In genomic region chr22:45602824-45603301, GRCh38 we compare ENCODE assay signal across 9 cellular contexts.
DNase-seq lines count a peak whose midpoint lies in the region; TF ChIP-seq lines count a peak whose summit lies in the region.
"Had no signal": no experiment of that assay in that cellular context is flagged by ENCODE, and none has a peak within 500 bp of the region (broad histone marks: within the 10 kb centered on the region; RNA-seq: fewer than 3 reads in every experiment).

No MANE protein-coding gene starts in this region.

- H3K27me3 ChIP-seq in NT2/D1 (ENCODE audit: insufficient read depth, insufficient read length) (no peaks in the 10 kb centered on the region), fibroblast of lung (ENCODE audit: control insufficient read depth, insufficient read depth, low read length) (no peaks in the 10 kb centered on the region)
- H3K27me3 ChIP-seq: SJCRH30 had no signal

- H3K9ac ChIP-seq in NT2/D1 (ENCODE audit: insufficient read length, low read depth), result no peak overlapping the region
- no peak overlapping the region for H3K9ac ChIP-seq in fibroblast of lung (ENCODE audit: insufficient read depth, low read length)

- H3K4me1 ChIP-seq in NT2/D1 (ENCODE audit: insufficient read depth, insufficient read length) (no peaks in the 10 kb centered on the region), fibroblast of lung (ENCODE audit: control insufficient read depth, extremely low read depth, insufficient read depth, low read length) (no peaks in the 10 kb centered on the region)

- 0 out of 2 replicates have a peak, but pooled peaks have one; percentile 3 for TF ChIP-seq CTCF in 22Rv1 (IDR thresholded peaks at IDR 0.05)
- TF ChIP-seq CTCF in fibroblast of lung (conservative IDR thresholded peaks at IDR 0.05 in 1 of 2, IDR thresholded peaks at IDR 0.05 in 1 of 2; ENCODE audit: low read depth in 1 of 2, low read length in 2 of 2), result no peak

- H4K20me1 ChIP-seq in fibroblast of lung (ENCODE audit: control insufficient read depth, extremely low read depth, insufficient read depth, low read length), result no peaks in the 10 kb centered on the region

- H3K27ac ChIP-seq in 22Rv1, result no peak overlapping the region
- H3K27ac ChIP-seq in fibroblast of lung (ENCODE audit: insufficient read depth, low read length), result no peak overlapping the region
- H3K27ac ChIP-seq: SJCRH30 had no signal

- H3K36me3 ChIP-seq in NT2/D1 (ENCODE audit: insufficient read depth, insufficient read length, low read length) (peaks cover 10% of the 10 kb centered on the region), fibroblast of lung (ENCODE audit: control insufficient read depth, insufficient read depth, low read length) (no peaks in the 10 kb centered on the region)
- H3K36me3 ChIP-seq: SJCRH30 had no signal

- no peak overlapping the region for H3K4me2 ChIP-seq in fibroblast of lung (ENCODE audit: extremely low read depth, insufficient read depth, low read length)

- H3K4me3 ChIP-seq in NT2/D1 (ENCODE audit: insufficient read length, low read depth) (no peak overlapping the region), fibroblast of lung (replicated peaks in 1 of 4; ENCODE audit: control extremely low read depth in 1 of 4, insufficient read depth in 1 of 4, low read depth in 3 of 4, low read length in 4 of 4) (no peak overlapping the region)
- H3K4me3 ChIP-seq: SJCRH30 had no signal

- H3K79me2 ChIP-seq in fibroblast of lung (ENCODE audit: control insufficient read depth, insufficient read depth, low read length), result no peaks in the 10 kb centered on the region

- no peaks in the 10 kb centered on the region for H3K9me3 ChIP-seq in NT2/D1 (ENCODE audit: insufficient read depth, low read length)
- H3K9me3 ChIP-seq in fibroblast of lung (ENCODE audit: control insufficient read depth, insufficient read depth, low read depth, low read length), result no peaks in the 10 kb centered on the region
- H3K9me3 ChIP-seq: SJCRH30 had no signal

- no peak overlapping the region for H2AFZ ChIP-seq in fibroblast of lung (ENCODE audit: low read length)

- DNase-seq in GM04503 (ENCODE audit: low read depth) (peak; percentile 75), NT2/D1 (ENCODE audit: low read depth, low spot score) (peak; percentile 22), fibroblast of lung (ENCODE audit: low read depth in 2 of 2) (peak; percentile 34 to 59), LoVo (ENCODE audit: low spot score) (no peak), cardiac septum (ENCODE audit: low spot score) (no peak), mesenteric fat pad (ENCODE audit: low spot score) (no peak), RKO (ENCODE audit: low spot score) (no peak)

- intact Hi-C loops in cardiac septum (cut with DNase I), result no loop called here

Comparison
In these comparisons a context has a peak if more than half of its experiments do, and no peak if none do; other contexts are left out.
1. DNase-seq: peak in GM04503 (single experiment), NT2/D1 (single experiment) and fibroblast of lung (2 of 2); none in LoVo (single experiment), cardiac septum (single experiment), mesenteric fat pad (single experiment) and RKO (single experiment).